18 cellular contexts compared by ENCODE assay signal in genomic region chr5:170565077-170565476, GRCh38.
DNase-seq lines count a peak whose midpoint lies in the region; ATAC-seq and TF ChIP-seq lines count a peak whose summit lies in the region.
"Had no signal": no experiment of that assay in that cellular context is flagged by ENCODE, and none has a peak within 500 bp of the region (broad histone marks: within the 10 kb centered on the region; RNA-seq: fewer than 3 reads in every experiment).

No MANE protein-coding gene starts in this region.

- DNase-seq in LNCaP clone FGC (ENCODE audit: low read depth) (peak; percentile 52), NCI-H774 (lab: John Stamatoyannopoulos, UW) (peak; percentile 59), globus pallidus (ENCODE audit: low spot score) (peak; percentile 88), pons (ENCODE audit: low spot score) (peak; percentile 94), GDM1 (lab: John Stamatoyannopoulos, UW) (no peak), COR-L47 (lab: John Stamatoyannopoulos, UW) (no peak)
- DNase-seq: activated CD4-positive, CD25-positive, alpha-beta regulatory T cell treated with anti-CD3 and anti-CD28 coated beads, Interleukin-2, amount 50 U/mL, for 72 hours; activated naive CD8-positive, alpha-beta T cell treated with anti-CD3 and anti-CD28 coated beads, Interleukin-2, amount 10 ng/mL, durations not matched to agents 7 days and 5 days; dermis blood vessel endothelial cell; DND-41; foreskin keratinocyte; NCI-H1105 treated with DMSO at 0.1 percent for 48 hours; NK-92 treated with Interleukin-12 subunit alpha and Interleukin-12 subunit beta, amount 100 ng/mL, for 24 hours; right lobe of liver; stimulated activated CD4-positive, alpha-beta T cell treated with anti-CD3 and anti-CD28 coated beads, Interleukin-15, amount 100 ng/mL, for 24 hours; thyroid gland had no signal

- H3K4me3 ChIP-seq in LNCaP clone FGC (ENCODE audit: low read depth, low read length), result no peak overlapping the region
- H3K4me3 ChIP-seq: breast epithelium, right lobe of liver, thyroid gland had no signal

- no peak for TF ChIP-seq CTCF in LNCaP clone FGC (IDR thresholded peaks at IDR 0.05; ENCODE audit: control insufficient read depth, extremely low read depth, insufficient read depth)

- no peak for ATAC-seq in HG03095 (IDR thresholded peaks at IDR 0.05; ENCODE audit: unreplicated experiment)
- ATAC-seq: foreskin keratinocyte, right lobe of liver had no signal

Comparison
In these comparisons a context has a peak if more than half of its experiments do, and no peak if none do; other contexts are left out.
1. DNase-seq: peak in LNCaP clone FGC (single experiment), NCI-H774 (single experiment), globus pallidus (single experiment) and pons (single experiment); none in GDM1 (single experiment) and COR-L47 (single experiment).